Comparison of ENCODE assay signal across 1 cellular context in genomic region chr2:25954199-25954752, GRCh38.
TF ChIP-seq lines count a peak whose summit lies in the region.

No MANE protein-coding gene starts in this region.

TF ChIP-seq in HepG2, 621 proteins besides CTCF, POLR2A, EP300 and RAD21 (continued from another document and continues in another):
- TF ChIP-seq, protein P1, sequence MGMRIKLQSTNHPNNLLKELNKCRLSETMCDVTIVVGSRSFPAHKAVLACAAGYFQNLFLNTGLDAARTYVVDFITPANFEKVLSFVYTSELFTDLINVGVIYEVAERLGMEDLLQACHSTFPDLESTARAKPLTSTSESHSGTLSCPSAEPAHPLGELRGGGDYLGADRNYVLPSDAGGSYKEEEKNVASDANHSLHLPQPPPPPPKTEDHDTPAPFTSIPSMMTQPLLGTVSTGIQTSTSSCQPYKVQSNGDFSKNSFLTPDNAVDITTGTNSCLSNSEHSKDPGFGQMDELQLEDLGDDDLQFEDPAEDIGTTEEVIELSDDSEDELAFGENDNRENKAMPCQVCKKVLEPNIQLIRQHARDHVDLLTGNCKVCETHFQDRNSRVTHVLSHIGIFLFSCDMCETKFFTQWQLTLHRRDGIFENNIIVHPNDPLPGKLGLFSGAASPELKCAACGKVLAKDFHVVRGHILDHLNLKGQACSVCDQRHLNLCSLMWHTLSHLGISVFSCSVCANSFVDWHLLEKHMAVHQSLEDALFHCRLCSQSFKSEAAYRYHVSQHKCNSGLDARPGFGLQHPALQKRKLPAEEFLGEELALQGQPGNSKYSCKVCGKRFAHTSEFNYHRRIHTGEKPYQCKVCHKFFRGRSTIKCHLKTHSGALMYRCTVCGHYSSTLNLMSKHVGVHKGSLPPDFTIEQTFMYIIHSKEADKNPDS (CRISPR knock-in tag; IDR thresholded peaks at IDR 0.05), result 0 out of 2 replicates have a peak, but pooled peaks have one; percentile 16
- TF ChIP-seq ATF7-NPFF (CRISPR knock-in tag; IDR thresholded peaks at IDR 0.05; ENCODE audit: low read depth) (no peak), CHD2 (IDR thresholded peaks at IDR 0.05; ENCODE audit: low read depth, low read length) (no peak), ZNF205 (CRISPR knock-in tag; IDR thresholded peaks at IDR 0.05) (no peak), HNRNPUL1 (IDR thresholded peaks at IDR 0.05; ENCODE audit: low read depth, low read length) (no peak), NCOA1 (CRISPR knock-in tag; IDR thresholded peaks at IDR 0.05) (no peak), NR2F6 (IDR thresholded peaks at IDR 0.05) (no peak), NR2F6 (CRISPR knock-in tag; IDR thresholded peaks at IDR 0.05) (peak; percentile 24; the same call in 1 of the 2 replicates), SCMH1 (CRISPR knock-in tag; IDR thresholded peaks at IDR 0.05; ENCODE audit: borderline replicate concordance) (no peak), ZNF605 (CRISPR knock-in tag; IDR thresholded peaks at IDR 0.05) (peak; percentile 81), RCOR2 (CRISPR knock-in tag; IDR thresholded peaks at IDR 0.05) (no peak), FOXO1 (CRISPR knock-in tag; IDR thresholded peaks at IDR 0.05) (no peak), IRF9 (CRISPR knock-in tag; IDR thresholded peaks at IDR 0.05; ENCODE audit: borderline replicate concordance) (no peak), CEBPB (IDR thresholded peaks at IDR 0.05; ENCODE audit: borderline replicate concordance, low read depth, low read length) (no peak), TBP (CRISPR knock-in tag; IDR thresholded peaks at IDR 0.05) (no peak), GZF1 (CRISPR knock-in tag; IDR thresholded peaks at IDR 0.05) (no peak), IRF1 (CRISPR knock-in tag; IDR thresholded peaks at IDR 0.05; ENCODE audit: low read depth) (no peak), RFXANK (CRISPR knock-in tag; IDR thresholded peaks at IDR 0.05) (no peak), ZNF430 (CRISPR knock-in tag; IDR thresholded peaks at IDR 0.05) (0 out of 2 replicates have a peak, but pooled peaks have one; percentile 24), AKNA (CRISPR knock-in tag; IDR thresholded peaks at IDR 0.05; ENCODE audit: borderline replicate concordance) (no peak), HOXD1 (CRISPR knock-in tag; IDR thresholded peaks at IDR 0.05) (no peak), TCF12 (IDR thresholded peaks at IDR 0.05) (no peak), TCF12 (CRISPR knock-in tag; IDR thresholded peaks at IDR 0.05) (0 out of 2 replicates have a peak, but pooled peaks have one; percentile 37), ZNF20 (CRISPR knock-in tag; IDR thresholded peaks at IDR 0.05) (no peak), KLF12 (CRISPR knock-in tag; IDR thresholded peaks at IDR 0.05; ENCODE audit: borderline replicate concordance) (no peak), ZFP91 (CRISPR knock-in tag; IDR thresholded peaks at IDR 0.05; ENCODE audit: borderline replicate concordance) (peak; percentile 45; the same call in 1 of the 2 replicates), ZNF274 (CRISPR knock-in tag; IDR thresholded peaks at IDR 0.05) (no peak), HHEX (CRISPR knock-in tag; IDR thresholded peaks at IDR 0.05) (no peak), EHMT2 (IDR thresholded peaks at IDR 0.05; ENCODE audit: borderline replicate concordance, low read depth, low read length) (no peak), NFATC3 (CRISPR knock-in tag; IDR thresholded peaks at IDR 0.05) (no peak)
- TF ChIP-seq, protein P2, sequence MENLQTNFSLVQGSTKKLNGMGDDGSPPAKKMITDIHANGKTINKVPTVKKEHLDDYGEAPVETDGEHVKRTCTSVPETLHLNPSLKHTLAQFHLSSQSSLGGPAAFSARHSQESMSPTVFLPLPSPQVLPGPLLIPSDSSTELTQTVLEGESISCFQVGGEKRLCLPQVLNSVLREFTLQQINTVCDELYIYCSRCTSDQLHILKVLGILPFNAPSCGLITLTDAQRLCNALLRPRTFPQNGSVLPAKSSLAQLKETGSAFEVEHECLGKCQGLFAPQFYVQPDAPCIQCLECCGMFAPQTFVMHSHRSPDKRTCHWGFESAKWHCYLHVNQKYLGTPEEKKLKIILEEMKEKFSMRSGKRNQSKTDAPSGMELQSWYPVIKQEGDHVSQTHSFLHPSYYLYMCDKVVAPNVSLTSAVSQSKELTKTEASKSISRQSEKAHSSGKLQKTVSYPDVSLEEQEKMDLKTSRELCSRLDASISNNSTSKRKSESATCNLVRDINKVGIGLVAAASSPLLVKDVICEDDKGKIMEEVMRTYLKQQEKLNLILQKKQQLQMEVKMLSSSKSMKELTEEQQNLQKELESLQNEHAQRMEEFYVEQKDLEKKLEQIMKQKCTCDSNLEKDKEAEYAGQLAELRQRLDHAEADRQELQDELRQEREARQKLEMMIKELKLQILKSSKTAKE (CRISPR knock-in tag; IDR thresholded peaks at IDR 0.05; ENCODE audit: borderline replicate concordance), result no peak
- TF ChIP-seq, protein P3, sequence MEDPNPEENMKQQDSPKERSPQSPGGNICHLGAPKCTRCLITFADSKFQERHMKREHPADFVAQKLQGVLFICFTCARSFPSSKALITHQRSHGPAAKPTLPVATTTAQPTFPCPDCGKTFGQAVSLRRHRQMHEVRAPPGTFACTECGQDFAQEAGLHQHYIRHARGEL (CRISPR knock-in tag; IDR thresholded peaks at IDR 0.05), result 0 out of 2 replicates have a peak, but pooled peaks have one; percentile 76
- TF ChIP-seq, protein P4, sequence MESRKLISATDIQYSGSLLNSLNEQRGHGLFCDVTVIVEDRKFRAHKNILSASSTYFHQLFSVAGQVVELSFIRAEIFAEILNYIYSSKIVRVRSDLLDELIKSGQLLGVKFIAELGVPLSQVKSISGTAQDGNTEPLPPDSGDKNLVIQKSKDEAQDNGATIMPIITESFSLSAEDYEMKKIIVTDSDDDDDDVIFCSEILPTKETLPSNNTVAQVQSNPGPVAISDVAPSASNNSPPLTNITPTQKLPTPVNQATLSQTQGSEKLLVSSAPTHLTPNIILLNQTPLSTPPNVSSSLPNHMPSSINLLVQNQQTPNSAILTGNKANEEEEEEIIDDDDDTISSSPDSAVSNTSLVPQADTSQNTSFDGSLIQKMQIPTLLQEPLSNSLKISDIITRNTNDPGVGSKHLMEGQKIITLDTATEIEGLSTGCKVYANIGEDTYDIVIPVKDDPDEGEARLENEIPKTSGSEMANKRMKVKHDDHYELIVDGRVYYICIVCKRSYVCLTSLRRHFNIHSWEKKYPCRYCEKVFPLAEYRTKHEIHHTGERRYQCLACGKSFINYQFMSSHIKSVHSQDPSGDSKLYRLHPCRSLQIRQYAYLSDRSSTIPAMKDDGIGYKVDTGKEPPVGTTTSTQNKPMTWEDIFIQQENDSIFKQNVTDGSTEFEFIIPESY (CRISPR knock-in tag; IDR thresholded peaks at IDR 0.05), result peak; percentile 89
